Comparison of ENCODE assay signal across 16 cellular contexts in genomic region chrX:28590394-28590793, GRCh38. TPM values are rescaled to one million over a fixed set of nuclear protein-coding genes. Genes with fewer than 3 reads are reported as not detected.
DNase-seq lines count a peak whose midpoint lies in the region; ATAC-seq, FAIRE-seq and TF ChIP-seq lines count a peak whose summit lies in the region.
"Had no signal": no experiment of that assay in that cellular context is flagged by ENCODE, and none has a peak within 500 bp of the region (broad histone marks: within the 10 kb centered on the region; RNA-seq: fewer than 3 reads in every experiment).

No MANE protein-coding gene starts in this region.

- H3F3A ChIP-seq in neural progenitor cell (ENCODE audit: low read depth): peaks cover 27% of the 10 kb centered on the region

- no peak overlapping the region for H3K27ac Mint-ChIP-seq in astrocyte (ENCODE audit: unreplicated experiment)
- no peak overlapping the region for H3K27ac Mint-ChIP-seq in glutamatergic neuron (ENCODE audit: unreplicated experiment)
- no peak overlapping the region for H3K27ac Mint-ChIP-seq in neural progenitor cell
- H3K27ac Mint-ChIP-seq: stimulated activated naive CD8-positive, alpha-beta T cell treated with anti-CD3 and anti-CD28 coated beads, Interleukin-15, amount 100 ng/mL, for 72 hours; T-helper 1 cell treated with Interleukin-12 subunit alpha and Interleukin-12 subunit beta and Interleukin-4 antibody, amounts not matched to agents 30 μg/mL and 1 μg/mL, for 36 hours had no signal

- peaks cover 4% of the 10 kb centered on the region for H3K4me1 ChIP-seq in astrocyte (ENCODE audit: insufficient read depth, low read length)
- H3K4me1 ChIP-seq in neural progenitor cell: peaks cover 43% of the 10 kb centered on the region
- H3K4me1 ChIP-seq: prostate gland had no signal

- H4K20me1 ChIP-seq in astrocyte (ENCODE audit: insufficient read depth, low read length): no peaks in the 10 kb centered on the region
- H4K20me1 ChIP-seq in neural progenitor cell (ENCODE audit: low read depth): no peaks in the 10 kb centered on the region

- H3K27ac ChIP-seq in astrocyte (ENCODE audit: low read depth, low read length) (no peak overlapping the region), neural progenitor cell (no peak overlapping the region)
- H3K27ac ChIP-seq: prostate gland had no signal

- no peaks in the 10 kb centered on the region for H3K9me3 ChIP-seq in astrocyte (ENCODE audit: insufficient read depth, low read depth, low read length)
- peaks cover 9% of the 10 kb centered on the region for H3K9me3 ChIP-seq in neural progenitor cell (ENCODE audit: low read depth)
- H3K9me3 ChIP-seq: prostate gland had no signal

- H3K4me2 ChIP-seq in astrocyte (ENCODE audit: low read length) (peak overlapping the region; percentile 90), neural progenitor cell (peak overlapping the region; percentile 84)

- no peak overlapping the region for H3K4me3 Mint-ChIP-seq in astrocyte (ENCODE audit: unreplicated experiment)
- peak overlapping the region; percentile 15 for H3K4me3 Mint-ChIP-seq in glutamatergic neuron (ENCODE audit: unreplicated experiment)
- no peak overlapping the region for H3K4me3 Mint-ChIP-seq in neural progenitor cell
- H3K4me3 Mint-ChIP-seq: stimulated activated naive CD8-positive, alpha-beta T cell treated with anti-CD3 and anti-CD28 coated beads, Interleukin-15, amount 100 ng/mL, for 72 hours; T-helper 1 cell treated with Interleukin-12 subunit alpha and Interleukin-12 subunit beta and Interleukin-4 antibody, amounts not matched to agents 30 μg/mL and 1 μg/mL, for 36 hours had no signal

- H3K9me3 Mint-ChIP-seq in astrocyte (ENCODE audit: unreplicated experiment) (no peaks in the 10 kb centered on the region), glutamatergic neuron (ENCODE audit: unreplicated experiment) (no peaks in the 10 kb centered on the region), neural progenitor cell (no peaks in the 10 kb centered on the region)
- H3K9me3 Mint-ChIP-seq: stimulated activated naive CD8-positive, alpha-beta T cell treated with anti-CD3 and anti-CD28 coated beads, Interleukin-15, amount 100 ng/mL, for 72 hours; T-helper 1 cell treated with Interleukin-12 subunit alpha and Interleukin-12 subunit beta and Interleukin-4 antibody, amounts not matched to agents 30 μg/mL and 1 μg/mL, for 36 hours had no signal

- ATAC-seq in HG03039 (IDR thresholded peaks at IDR 0.05; ENCODE audit: unreplicated experiment) (no peak), HG03108 (IDR thresholded peaks at IDR 0.05; ENCODE audit: unreplicated experiment) (no peak), HG03097 (IDR thresholded peaks at IDR 0.05; ENCODE audit: low FRiP score, unreplicated experiment) (no peak)
- ATAC-seq: stimulated activated naive CD8-positive, alpha-beta T cell treated with anti-CD3 and anti-CD28 coated beads, Interleukin-15, amount 100 ng/mL, for 72 hours had no signal

- no peak overlapping the region for H2AFZ ChIP-seq in astrocyte (ENCODE audit: low read depth, low read length)
- no peak overlapping the region for H2AFZ ChIP-seq in neural progenitor cell (replicated peaks)

- TF ChIP-seq CTCF in astrocyte (IDR thresholded peaks at IDR 0.05; ENCODE audit: insufficient read depth, low read depth, low read length) (no peak), glutamatergic neuron (IDR thresholded peaks at IDR 0.05; ENCODE audit: partially characterized antibody, unreplicated experiment) (no peak), neural progenitor cell (IDR thresholded peaks at IDR 0.05) (peak; percentile 31)

- no peak overlapping the region for H3K9ac ChIP-seq in astrocyte (ENCODE audit: low read length)
- no peak overlapping the region for H3K9ac ChIP-seq in neural progenitor cell

- no peak for DNase-seq in GM19239 (ENCODE audit: insufficient read length, low spot score)
- peak; percentile 16 for DNase-seq in astrocyte (ENCODE audit: low read depth)
- DNase-seq in glutamatergic neuron: no peak
- peak; percentile 23 for DNase-seq in neural progenitor cell (ENCODE audit: low spot score)
- DNase-seq in NCI-H1092 treated with DMSO at 0.1 percent for 48 hours (lab: John Stamatoyannopoulos, UW): no peak
- DNase-seq: activated effector memory CD4-positive, alpha-beta T cell treated with anti-CD3 and anti-CD28 coated beads, Interleukin-2, amount 50 U/mL, for 16 hours; EL; KG1; NCI-H1092; SHP77; stimulated activated naive CD8-positive, alpha-beta T cell treated with anti-CD3 and anti-CD28 coated beads, Interleukin-15, amount 100 ng/mL, for 72 hours had no signal

- H3K4me3 ChIP-seq in astrocyte (ENCODE audit: insufficient read depth, low read depth, low read length) (no peak overlapping the region), neural progenitor cell (peak overlapping the region; percentile 81)
- H3K4me3 ChIP-seq: prostate gland had no signal

- H3K27me3 Mint-ChIP-seq in astrocyte (ENCODE audit: low read depth, unreplicated experiment): peaks cover 3% of the 10 kb centered on the region
- no peaks in the 10 kb centered on the region for H3K27me3 Mint-ChIP-seq in glutamatergic neuron (ENCODE audit: unreplicated experiment)
- no peaks in the 10 kb centered on the region for H3K27me3 Mint-ChIP-seq in neural progenitor cell (ENCODE audit: insufficient read depth, low read depth)
- H3K27me3 Mint-ChIP-seq: stimulated activated naive CD8-positive, alpha-beta T cell treated with anti-CD3 and anti-CD28 coated beads, Interleukin-15, amount 100 ng/mL, for 72 hours had no signal

- no peaks in the 10 kb centered on the region for H3K36me3 ChIP-seq in astrocyte (ENCODE audit: insufficient read depth, low read length)
- H3K36me3 ChIP-seq in neural progenitor cell: no peaks in the 10 kb centered on the region
- H3K36me3 ChIP-seq: prostate gland had no signal

- no peaks in the 10 kb centered on the region for H3K36me3 Mint-ChIP-seq in astrocyte (ENCODE audit: low read depth, unreplicated experiment)
- H3K36me3 Mint-ChIP-seq in glutamatergic neuron (ENCODE audit: unreplicated experiment): no peaks in the 10 kb centered on the region
- no peaks in the 10 kb centered on the region for H3K36me3 Mint-ChIP-seq in neural progenitor cell

- H3K27me3 ChIP-seq in astrocyte (ENCODE audit: insufficient read depth, low read length): no peaks in the 10 kb centered on the region
- no peaks in the 10 kb centered on the region for H3K27me3 ChIP-seq in neural progenitor cell

- peak; percentile 18 for FAIRE-seq in GM19239 (lab: Jason Lieb, UNC)
- FAIRE-seq in astrocyte (lab: Jason Lieb, UNC): peak; percentile 47

- no peaks in the 10 kb centered on the region for H3K4me1 Mint-ChIP-seq in astrocyte (ENCODE audit: low read depth, unreplicated experiment)
- peaks cover 3% of the 10 kb centered on the region for H3K4me1 Mint-ChIP-seq in glutamatergic neuron (ENCODE audit: low read depth, unreplicated experiment)
- H3K4me1 Mint-ChIP-seq in neural progenitor cell: peaks cover 17% of the 10 kb centered on the region
- H3K4me1 Mint-ChIP-seq: stimulated activated naive CD8-positive, alpha-beta T cell treated with anti-CD3 and anti-CD28 coated beads, Interleukin-15, amount 100 ng/mL, for 72 hours had no signal

- H3K79me2 ChIP-seq in astrocyte (ENCODE audit: insufficient read depth, low read length) (no peaks in the 10 kb centered on the region), neural progenitor cell (ENCODE audit: low read depth) (peaks cover 80% of the 10 kb centered on the region)

RNA-seq across cellular contexts. Expression of gene IL1RAPL1, which starts 3.1 kb away (rescaled TPM):
- total RNA-seq in astrocyte (0.14 and 0.16 TPM in 2 replicates), glutamatergic neuron (ENCODE audit: unreplicated experiment) (0.66 TPM), neural progenitor cell (ENCODE audit: low replicate concordance) (10.7 and 13.4 TPM in 2 replicates)

Comparison
In these comparisons a context has a peak if more than half of its experiments do, and no peak if none do; other contexts are left out.
1. DNase-seq: peak in astrocyte (single experiment) and neural progenitor cell (single experiment); none in GM19239 (single experiment), glutamatergic neuron (single experiment) and NCI-H1092 treated with DMSO at 0.1 percent for 48 hours (single experiment).